23 cellular contexts compared by ENCODE assay signal in the genomic region with DNA sequence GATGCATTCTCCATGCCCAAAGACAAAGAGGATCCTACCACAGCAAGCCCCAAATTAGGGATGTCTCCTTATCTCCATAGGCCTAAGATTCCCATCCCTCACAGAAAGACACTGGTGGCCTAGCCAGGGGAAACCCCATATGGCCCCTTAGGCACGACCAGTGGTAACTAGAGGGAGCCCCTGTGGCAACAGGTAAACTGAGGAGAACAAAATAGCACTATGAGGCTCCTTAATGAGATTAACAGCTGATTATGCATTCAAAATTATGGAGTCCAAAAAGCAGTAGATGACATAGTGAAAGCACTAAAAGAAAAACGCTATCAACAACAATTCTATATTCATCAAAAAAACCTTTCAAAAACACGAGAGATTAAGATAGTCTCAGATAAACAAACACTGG.
DNase-seq lines count a peak whose midpoint lies in the region; FAIRE-seq and TF ChIP-seq lines count a peak whose summit lies in the region.
"Had no signal": no experiment of that assay in that cellular context is flagged by ENCODE, and none has a peak within 500 bp of the region (broad histone marks: within the 10 kb centered on the region; RNA-seq: fewer than 3 reads in every experiment).

No MANE protein-coding gene starts in this region.

- no peak overlapping the region for H2BK120ac ChIP-seq in H1 (replicated peaks; ENCODE audit: low read depth, low read length)

- H3K4ac ChIP-seq in H1 (replicated peaks; ENCODE audit: insufficient read length, low read depth, low read length) = no peak overlapping the region

- H3K18ac ChIP-seq in H1 (ENCODE audit: extremely low read depth, low read length) = no peak overlapping the region

- H2BK20ac ChIP-seq in H1 (ENCODE audit: low read length) = no peak overlapping the region

- H3K9me3 ChIP-seq in HEK293 (ENCODE audit: control insufficient read depth, insufficient read depth, low read depth, low read length) (no peaks in the 10 kb centered on the region), H1 (ENCODE audit: insufficient read depth in 2 of 2, low read depth in 1 of 2, low read length in 1 of 2) (peaks cover 5 to 9% of the 10 kb centered on the region in 2 experiments; a peak in 3 of 4 replicates), endodermal cell (ENCODE audit: control insufficient read depth, low read length) (peaks cover 34% of the 10 kb centered on the region)
- H3K9me3 ChIP-seq: Caco-2 had no signal

- H2BK15ac ChIP-seq in H1 (ENCODE audit: low read length) = 0 out of 2 replicates have a peak overlapping the region, but pooled peaks have one; percentile 67

- H3K27me3 ChIP-seq in H1 (replicated peaks in 1 of 4; ENCODE audit: control insufficient read depth in 3 of 4, extremely low read depth in 1 of 4, insufficient read depth in 3 of 4, low read length in 3 of 4) (no peaks in the 10 kb centered on the region), brain microvascular endothelial cell (replicated peaks) (no peaks in the 10 kb centered on the region), endodermal cell (ENCODE audit: control insufficient read depth, insufficient read depth, low read length, poor library complexity, severe bottlenecking) (no peaks in the 10 kb centered on the region)
- H3K27me3 ChIP-seq: BLaER1 treated with 17β-estradiol and CSF1 and Interleukin-3, amounts not matched to agents 10 nM and 100 nM had no signal

- no peak overlapping the region for H3K4me3 Mint-ChIP-seq in activated naive CD4-positive, alpha-beta T cell treated with anti-CD3 and anti-CD28 coated beads, Interleukin-2, amount 50 U/mL, for 24 hours
- H3K4me3 Mint-ChIP-seq in activated naive CD4-positive, alpha-beta T cell treated with anti-CD3 and anti-CD28 coated beads, Interleukin-2, amount 10 ng/mL, durations not matched to agents 7 days and 5 days = no peak overlapping the region
- H3K4me3 Mint-ChIP-seq in progenitor cell of endocrine pancreas (ENCODE audit: low read depth) (no peak overlapping the region), endodermal cell (no peak overlapping the region)
- H3K4me3 Mint-ChIP-seq: B cell; CD4-positive, alpha-beta T cell; CD8-positive, alpha-beta T cell had no signal

- peaks cover 23% of the 10 kb centered on the region for H3K9me3 Mint-ChIP-seq in activated naive CD4-positive, alpha-beta T cell treated with anti-CD3 and anti-CD28 coated beads, Interleukin-2, amount 50 U/mL, for 24 hours
- no peaks in the 10 kb centered on the region for H3K9me3 Mint-ChIP-seq in activated naive CD4-positive, alpha-beta T cell treated with anti-CD3 and anti-CD28 coated beads, Interleukin-2, amount 10 ng/mL, durations not matched to agents 7 days and 5 days
- peaks cover 18% of the 10 kb centered on the region for H3K9me3 Mint-ChIP-seq in progenitor cell of endocrine pancreas (ENCODE audit: low read depth)
- peaks cover 31% of the 10 kb centered on the region for H3K9me3 Mint-ChIP-seq in endodermal cell

- 92% methylated on average over 3 of the region's 3 CpGs; no CpG with 5 or more reads in 1 of the 2 experiments for WGBS in H1 (ENCODE audit: extremely low coverage in 1 of 2, insufficient coverage in 1 of 2, insufficient read length in 1 of 2, insufficient replicate concordance in 2 of 2, low coverage in 1 of 2, low lambda C conversion rate in 2 of 2, missing lambda C conversion rate in 1 of 2), 2 experiments
- 87 to 100% methylated on average over 1 to 3 of the region's 3 CpGs for WGBS in endodermal cell (ENCODE audit: insufficient coverage in 1 of 2, insufficient read length in 1 of 2), 2 experiments

- peaks cover 8% of the 10 kb centered on the region for H3K27me3 Mint-ChIP-seq in activated naive CD4-positive, alpha-beta T cell treated with anti-CD3 and anti-CD28 coated beads, Interleukin-2, amount 50 U/mL, for 24 hours
- no peaks in the 10 kb centered on the region for H3K27me3 Mint-ChIP-seq in activated naive CD4-positive, alpha-beta T cell treated with anti-CD3 and anti-CD28 coated beads, Interleukin-2, amount 10 ng/mL, durations not matched to agents 7 days and 5 days
- peaks cover 23% of the 10 kb centered on the region for H3K27me3 Mint-ChIP-seq in progenitor cell of endocrine pancreas
- no peaks in the 10 kb centered on the region for H3K27me3 Mint-ChIP-seq in endodermal cell (ENCODE audit: insufficient read depth)

- no peak overlapping the region for H2AFZ ChIP-seq in H1 (ENCODE audit: low read length)

- in situ Hi-C loops in brain microvascular endothelial cell (cut with HindIII; ENCODE audit: low pct_ligation_motif_present, low sequenced_read_pairs) = no loop called here

- TF ChIP-seq POLR2A in H1 (IDR thresholded peaks at IDR 0.05; ENCODE audit: control extremely low read depth in 1 of 2, low read depth in 2 of 2, low read length in 2 of 2) = no peak

- H2AK5ac ChIP-seq in H1 (ENCODE audit: low read depth, low read length) = no peak overlapping the region

- H3K4me3 ChIP-seq in HEK293 (ENCODE audit: low read depth, low read length) (no peak overlapping the region), H1 (ENCODE audit: extremely low read depth in 1 of 4, insufficient read depth in 2 of 4, low read depth in 3 of 4, low read length in 4 of 4) (no peak overlapping the region), brain microvascular endothelial cell (ENCODE audit: low read depth, low read length) (no peak overlapping the region), endodermal cell (ENCODE audit: low read length) (no peak overlapping the region)
- H3K4me3 ChIP-seq: A549; BLaER1 treated with 17β-estradiol and CSF1 and Interleukin-3, amounts not matched to agents 10 nM and 100 nM had no signal

- H3K36me3 Mint-ChIP-seq in activated naive CD4-positive, alpha-beta T cell treated with anti-CD3 and anti-CD28 coated beads, Interleukin-2, amount 50 U/mL, for 24 hours = peaks cover 3% of the 10 kb centered on the region
- no peaks in the 10 kb centered on the region for H3K36me3 Mint-ChIP-seq in activated naive CD4-positive, alpha-beta T cell treated with anti-CD3 and anti-CD28 coated beads, Interleukin-2, amount 10 ng/mL, durations not matched to agents 7 days and 5 days
- H3K36me3 Mint-ChIP-seq in progenitor cell of endocrine pancreas (ENCODE audit: insufficient read depth) (no peaks in the 10 kb centered on the region), endodermal cell (ENCODE audit: low read depth) (peaks cover 3% of the 10 kb centered on the region)
- H3K36me3 Mint-ChIP-seq: CD8-positive, alpha-beta T cell had no signal

- H4K5ac ChIP-seq in H1 (ENCODE audit: insufficient read length, low read depth, low read length) = no peak overlapping the region

- no peak overlapping the region for H2BK12ac ChIP-seq in H1 (ENCODE audit: low read depth, low read length)

- no peaks in the 10 kb centered on the region for H3K79me2 ChIP-seq in H1 (ENCODE audit: control insufficient read depth in 1 of 2, insufficient read depth in 2 of 2, low read length in 2 of 2)

- no peak overlapping the region for H2BK5ac ChIP-seq in H1 (ENCODE audit: low read depth, low read length)

- no peak overlapping the region for H3K56ac ChIP-seq in H1 (replicated peaks; ENCODE audit: insufficient read length, low read depth, low read length)

- POLR2A ChIA-PET in HEK293 (lab: Yijun Ruan, JAX) = no interaction called here
- POLR2A ChIA-PET in H1 (lab: Charles Lee; ENCODE audit: partially characterized antibody) = no interaction called here

- H3K9ac ChIP-seq in H1 (replicated peaks in 1 of 4; ENCODE audit: extremely low read depth in 1 of 4, low read depth in 3 of 4, low read length in 3 of 4) (no peak overlapping the region), endodermal cell (ENCODE audit: extremely low read depth, low read length, poor library complexity, severe bottlenecking) (no peak overlapping the region)
- H3K9ac ChIP-seq: BLaER1 treated with 17β-estradiol and CSF1 and Interleukin-3, amounts not matched to agents 10 nM and 100 nM had no signal

- H3K27ac ChIP-seq in HEK293 (ENCODE audit: extremely low read depth, low read depth, low read length) (no peak overlapping the region), H1 (ENCODE audit: low read depth, low read length) (no peak overlapping the region), brain microvascular endothelial cell (no peak overlapping the region), endodermal cell (ENCODE audit: low read depth, low read length) (no peak overlapping the region)
- H3K27ac ChIP-seq: 22Rv1; A549; BLaER1 treated with 17β-estradiol and CSF1 and Interleukin-3, amounts not matched to agents 10 nM and 100 nM; C4-2B had no signal

- TF ChIP-seq CTCF in HEK293 (tag by site-specific recombination; IDR thresholded peaks at IDR 0.05) (no peak), H1 (IDR thresholded peaks at IDR 0.05; ENCODE audit: control extremely low read depth in 1 of 3, insufficient read depth in 1 of 3, low read depth in 1 of 3, low read length in 3 of 3) (no peak), progenitor cell of endocrine pancreas (IDR thresholded peaks at IDR 0.05; ENCODE audit: unreplicated experiment) (no peak), brain microvascular endothelial cell (IDR thresholded peaks at IDR 0.05; ENCODE audit: low read depth, low read length, missing control alignments) (no peak), endodermal cell (conservative IDR thresholded peaks at IDR 0.05) (no peak)

- H3K36me3 ChIP-seq in HEK293 (ENCODE audit: control insufficient read depth in 2 of 2, insufficient read depth in 1 of 2, low read length in 2 of 2) (no peaks in the 10 kb centered on the region), H1 (ENCODE audit: control insufficient read depth in 2 of 4, insufficient read depth in 4 of 4, low read length in 3 of 4) (no peaks in the 10 kb centered on the region), brain microvascular endothelial cell (replicated peaks) (no peaks in the 10 kb centered on the region), endodermal cell (ENCODE audit: control insufficient read depth, insufficient read depth, low read length) (no peaks in the 10 kb centered on the region)
- H3K36me3 ChIP-seq: BLaER1 treated with 17β-estradiol and CSF1 and Interleukin-3, amounts not matched to agents 10 nM and 100 nM had no signal

- no peak for FAIRE-seq in H1 (lab: Jason Lieb, UNC)
- FAIRE-seq: A549, D721Med, G401.6, GM12891, GM19239 had no signal

- no peak overlapping the region for H3K23ac ChIP-seq in H1 (ENCODE audit: insufficient read length)

- H4K8ac ChIP-seq in H1 (ENCODE audit: extremely low read depth, insufficient read depth, low read length) = no peak overlapping the region

- no peaks in the 10 kb centered on the region for H3K4me1 Mint-ChIP-seq in activated naive CD4-positive, alpha-beta T cell treated with anti-CD3 and anti-CD28 coated beads, Interleukin-2, amount 50 U/mL, for 24 hours
- H3K4me1 Mint-ChIP-seq in activated naive CD4-positive, alpha-beta T cell treated with anti-CD3 and anti-CD28 coated beads, Interleukin-2, amount 10 ng/mL, durations not matched to agents 7 days and 5 days = no peaks in the 10 kb centered on the region
- peaks cover 11% of the 10 kb centered on the region for H3K4me1 Mint-ChIP-seq in progenitor cell of endocrine pancreas (ENCODE audit: low read depth)
- peaks cover 19% of the 10 kb centered on the region for H3K4me1 Mint-ChIP-seq in endodermal cell
- H3K4me1 Mint-ChIP-seq: B cell had no signal

- TF ChIP-seq RAD21 in H1 (IDR thresholded peaks at IDR 0.05 in 1 of 2, conservative IDR thresholded peaks at IDR 0.05 in 1 of 2; ENCODE audit: low read depth in 2 of 2, low read length in 2 of 2) = no peak

- H4K20me1 ChIP-seq in H1 (replicated peaks in 1 of 2; ENCODE audit: control insufficient read depth in 1 of 2, insufficient read depth in 2 of 2, low read length in 2 of 2) = no peaks in the 10 kb centered on the region
- H4K20me1 ChIP-seq: BLaER1 treated with 17β-estradiol and CSF1 and Interleukin-3, amounts not matched to agents 10 nM and 100 nM had no signal

- H3K4me1 ChIP-seq in HEK293 (ENCODE audit: control insufficient read depth, insufficient read depth, low read length) (no peaks in the 10 kb centered on the region), H1 (replicated peaks in 1 of 4; ENCODE audit: control insufficient read depth in 3 of 4, insufficient read depth in 4 of 4, low read length in 3 of 4) (peaks cover 3 to 7% (median 7%) of the 10 kb centered on the region in 4 experiments; a peak in 4 of 7 replicates), endodermal cell (ENCODE audit: control insufficient read depth, insufficient read depth, low read length) (no peaks in the 10 kb centered on the region)
- H3K4me1 ChIP-seq: A549; BLaER1 treated with 17β-estradiol and CSF1 and Interleukin-3, amounts not matched to agents 10 nM and 100 nM; Caco-2 had no signal

- no peak overlapping the region for H3K4me2 ChIP-seq in H1 (ENCODE audit: insufficient read depth in 1 of 2, low read depth in 2 of 2, low read length in 2 of 2)
- H3K4me2 ChIP-seq: A549; BLaER1 treated with 17β-estradiol and CSF1 and Interleukin-3, amounts not matched to agents 10 nM and 100 nM had no signal

- H3K23me2 ChIP-seq in H1 (ENCODE audit: low read depth, low read length) = no peaks in the 10 kb centered on the region

- H3K79me1 ChIP-seq in H1 (ENCODE audit: low read depth, low read length) = no peaks in the 10 kb centered on the region

- DNase-seq in activated naive CD4-positive, alpha-beta T cell treated with anti-CD3 and anti-CD28 coated beads, Interleukin-2, amount 10 ng/mL, durations not matched to agents 7 days and 5 days = no peak
- DNase-seq in H1 (ENCODE audit: low read depth in 1 of 2, low spot score in 2 of 2) (no peak), progenitor cell of endocrine pancreas (ENCODE audit: low spot score, unreplicated experiment) (no peak), brain microvascular endothelial cell (no peak), endodermal cell (no peak)
- DNase-seq: AML-193; Caco-2; Calu3; CD4-positive, alpha-beta T cell; CD8-positive, alpha-beta T cell; DMS79 treated with DMSO at 0.1 percent for 48 hours; GF-D8 had no signal

- no peak for TF ChIP-seq EP300 in H1 (IDR thresholded peaks at IDR 0.05; ENCODE audit: borderline replicate concordance in 1 of 2, low read depth in 2 of 2, low read length in 2 of 2)

- H4K91ac ChIP-seq in H1 (replicated peaks; ENCODE audit: insufficient read length, low read length) = no peak overlapping the region

- H3K14ac ChIP-seq in H1 (ENCODE audit: insufficient read length) = no peak overlapping the region

- peak overlapping the region; percentile 23 for H3K27ac Mint-ChIP-seq in activated naive CD4-positive, alpha-beta T cell treated with anti-CD3 and anti-CD28 coated beads, Interleukin-2, amount 50 U/mL, for 24 hours
- H3K27ac Mint-ChIP-seq in activated naive CD4-positive, alpha-beta T cell treated with anti-CD3 and anti-CD28 coated beads, Interleukin-2, amount 10 ng/mL, durations not matched to agents 7 days and 5 days = no peak overlapping the region
- H3K27ac Mint-ChIP-seq in progenitor cell of endocrine pancreas (peak overlapping the region; percentile 4), endodermal cell (no peak overlapping the region)
- H3K27ac Mint-ChIP-seq: B cell; CD4-positive, alpha-beta T cell; CD8-positive, alpha-beta T cell had no signal

- CTCF ChIA-PET in activated naive CD4-positive, alpha-beta T cell treated with anti-CD3 and anti-CD28 coated beads, Interleukin-2, amount 10 ng/mL, durations not matched to agents 7 days and 5 days (lab: Charles Lee) = no interaction called here
- CTCF ChIA-PET in HEK293 (lab: Yijun Ruan, JAX) (no interaction called here), H1 (lab: Charles Lee; ENCODE audit: partially characterized antibody) (interaction anchor here (0.7 kb wide), 1 partner anchor 8 kb away, joined by 3 read pairs; no protein-coding TSS in a partner anchor)

Comparison
In these comparisons a context has a peak if more than half of its experiments do, and no peak if none do; other contexts are left out.
1. H3K27ac Mint-ChIP-seq: peak in activated naive CD4-positive, alpha-beta T cell treated with anti-CD3 and anti-CD28 coated beads, Interleukin-2, amount 50 U/mL, for 24 hours (single experiment) and progenitor cell of endocrine pancreas (single experiment); none in activated naive CD4-positive, alpha-beta T cell treated with anti-CD3 and anti-CD28 coated beads, Interleukin-2, amount 10 ng/mL, durations not matched to agents 7 days and 5 days (single experiment) and endodermal cell (single experiment).